ENCODE assay signal across 11 cellular contexts in genomic region chr1:160647329-160647720, GRCh38. TPM values are rescaled to one million over a fixed set of nuclear protein-coding genes. Genes with fewer than 3 reads are reported as not detected.
DNase-seq lines count a peak whose midpoint lies in the region; ATAC-seq and TF ChIP-seq lines count a peak whose summit lies in the region.
"Had no signal": no experiment of that assay in that cellular context is flagged by ENCODE, and none has a peak within 500 bp of the region (broad histone marks: within the 10 kb centered on the region; RNA-seq: fewer than 3 reads in every experiment).

No MANE protein-coding gene starts in this region.

- WGBS in mammary epithelial cell (ENCODE audit: low coverage, missing lambda C conversion rate), result 85% methylated on average over 3 of the region's 3 CpGs

- ATAC-seq in GM18511 (IDR thresholded peaks at IDR 0.05; ENCODE audit: unreplicated experiment), result peak; percentile 20
- ATAC-seq in GM21737 (IDR thresholded peaks at IDR 0.05; ENCODE audit: unreplicated experiment), result peak; percentile 3
- ATAC-seq in activated CD8-positive, alpha-beta T cell treated with anti-CD3 and anti-CD28 coated beads for 36 hours, result peak; percentile 35
- no peak for ATAC-seq in HG03521 (IDR thresholded peaks at IDR 0.05; ENCODE audit: unreplicated experiment)
- ATAC-seq: psoas muscle had no signal

- H3K27ac ChIP-seq in skin epidermis (peak overlapping the region in 13 of 21 experiments; percentile 18 to 95 (median 72)), mammary epithelial cell (ENCODE audit: insufficient read depth, low read depth, low read length) (no peak overlapping the region), SJCRH30 (no peak overlapping the region)
- H3K27ac ChIP-seq: psoas muscle had no signal

- peaks cover 64% of the 10 kb centered on the region for H3K36me3 Mint-ChIP-seq in activated CD8-positive, alpha-beta T cell treated with anti-CD3 and anti-CD28 coated beads for 36 hours (ENCODE audit: low read depth)

- no peak for TF ChIP-seq CTCF in activated CD8-positive, alpha-beta T cell treated with anti-CD3 and anti-CD28 coated beads for 36 hours (IDR thresholded peaks at IDR 0.05)
- TF ChIP-seq CTCF in mammary epithelial cell (conservative IDR thresholded peaks at IDR 0.05 in 1 of 2, IDR thresholded peaks at IDR 0.05 in 1 of 2; ENCODE audit: extremely low read depth in 1 of 2, insufficient read depth in 1 of 2, low read depth in 1 of 2, low read length in 2 of 2), result no peak

- H3K27me3 Mint-ChIP-seq in activated CD8-positive, alpha-beta T cell treated with anti-CD3 and anti-CD28 coated beads for 36 hours, result no peaks in the 10 kb centered on the region

- H3K9me3 ChIP-seq in mammary epithelial cell (replicated peaks; ENCODE audit: insufficient read depth, low read length), result no peaks in the 10 kb centered on the region
- no peaks in the 10 kb centered on the region for H3K9me3 ChIP-seq in SJCRH30 (replicated peaks)
- H3K9me3 ChIP-seq: psoas muscle had no signal

- in situ Hi-C loops in mammary epithelial cell (cut with MboI; ENCODE audit: low sequenced_read_pairs in 2 of 2), result no loop called here

- H3K4me3 Mint-ChIP-seq in activated CD8-positive, alpha-beta T cell treated with anti-CD3 and anti-CD28 coated beads for 36 hours, result peak overlapping the region; percentile 97

- no peak overlapping the region for H3K9ac ChIP-seq in mammary epithelial cell (ENCODE audit: insufficient read depth, low read length)

- dilution Hi-C loops in mammary epithelial cell (cut with HindIII; ENCODE audit: low sequenced_read_pairs), result no loop called here

- peaks cover 5% of the 10 kb centered on the region for H3K9me3 Mint-ChIP-seq in activated CD8-positive, alpha-beta T cell treated with anti-CD3 and anti-CD28 coated beads for 36 hours

- DNase-seq in activated CD8-positive, alpha-beta T cell treated with anti-CD3 and anti-CD28 coated beads for 36 hours, result peak; percentile 52
- DNase-seq in mammary epithelial cell, result no peak
- no peak for DNase-seq in SJCRH30
- DNase-seq: NCI-H146, psoas muscle had no signal

- H3K4me1 Mint-ChIP-seq in activated CD8-positive, alpha-beta T cell treated with anti-CD3 and anti-CD28 coated beads for 36 hours (ENCODE audit: low read depth), result peaks cover 49% of the 10 kb centered on the region

- no peaks in the 10 kb centered on the region for H4K20me1 ChIP-seq in mammary epithelial cell (ENCODE audit: insufficient read depth, low read length)

- peak overlapping the region in 6 of 7 experiments; percentile 17 to 30 (median 24) for H3K4me3 ChIP-seq in skin epidermis
- no peak overlapping the region for H3K4me3 ChIP-seq in mammary epithelial cell (replicated peaks in 1 of 3; ENCODE audit: insufficient read depth in 1 of 3, low read depth in 2 of 3, low read length in 3 of 3)
- no peak overlapping the region for H3K4me3 ChIP-seq in SJCRH30
- H3K4me3 ChIP-seq: psoas muscle had no signal

- no peaks in the 10 kb centered on the region for H3K27me3 ChIP-seq in mammary epithelial cell (ENCODE audit: insufficient read depth, low read length)
- H3K27me3 ChIP-seq in SJCRH30, result no peaks in the 10 kb centered on the region

- no peaks in the 10 kb centered on the region for H3K79me2 ChIP-seq in mammary epithelial cell (ENCODE audit: insufficient read depth, low read length)

- peak overlapping the region; percentile 99 for H3K27ac Mint-ChIP-seq in activated CD8-positive, alpha-beta T cell treated with anti-CD3 and anti-CD28 coated beads for 36 hours

- no peak overlapping the region for H3K4me2 ChIP-seq in mammary epithelial cell (ENCODE audit: insufficient read depth, low read depth, low read length)

- no peak overlapping the region for H2AFZ ChIP-seq in mammary epithelial cell (ENCODE audit: low read depth, low read length)

- H3K36me3 ChIP-seq in mammary epithelial cell (ENCODE audit: insufficient read depth, low read length) (no peaks in the 10 kb centered on the region), SJCRH30 (no peaks in the 10 kb centered on the region)

- H3K4me1 ChIP-seq in mammary epithelial cell (ENCODE audit: insufficient read depth, low read length), result no peaks in the 10 kb centered on the region
- no peaks in the 10 kb centered on the region; the same call in 1 of the 2 replicates for H3K4me1 ChIP-seq in SJCRH30
- H3K4me1 ChIP-seq: psoas muscle had no signal

- CTCF ChIA-PET in activated CD8-positive, alpha-beta T cell treated with anti-CD3 and anti-CD28 coated beads for 36 hours (lab: Charles Lee), result interaction anchor here (0.6 to 5.3 kb wide), 9 partner anchors 15 to 793 kb away, joined by 3 to 24 read pairs (median 4); no protein-coding TSS in a partner anchor
- CTCF ChIA-PET in mammary epithelial cell (lab: Charles Lee; ENCODE audit: low non-redundant PET), result no interaction called here

- no TSS peak for BruUV-seq in mammary epithelial cell (replicated peaks; lab: Mats Ljungman, UMichigan)

- intact Hi-C loops in activated CD8-positive, alpha-beta T cell treated with anti-CD3 and anti-CD28 coated beads for 36 hours (cut with micrococcal nuclease), result no loop called here
- intact Hi-C loops in mammary epithelial cell (cut with micrococcal nuclease), result no loop called here

- POLR2A ChIA-PET in activated CD8-positive, alpha-beta T cell treated with anti-CD3 and anti-CD28 coated beads for 36 hours (lab: Charles Lee), result interaction anchor here (0.6 to 3.1 kb wide), 9 partner anchors 17 to 37 kb away, joined by 3 to 24 read pairs (median 4); no protein-coding TSS in a partner anchor

RNA-seq across cellular contexts. Expression of gene SLAMF1, which starts 0.5 kb away (rescaled TPM):
- total RNA-seq in activated CD8-positive, alpha-beta T cell treated with anti-CD3 and anti-CD28 coated beads for 36 hours, result 10 to 100 TPM; 65.9 to 67.8 TPM
- total RNA-seq in mammary epithelial cell, result not detected
- not detected for polyA plus RNA-seq in mammary epithelial cell
- polyA minus RNA-seq in mammary epithelial cell, result not detected
- not detected in 2 replicates for total RNA-seq in SJCRH30 (2014; rRNA removed; shearing (Covaris generic))
- total RNA-seq: G401 had no signal
- polyA plus RNA-seq: keratinocyte had no signal

Comparison
In these comparisons a context has a peak if more than half of its experiments do, and no peak if none do; other contexts are left out.
1. H3K27ac ChIP-seq: peak in skin epidermis (13 of 21); none in mammary epithelial cell (single experiment) and SJCRH30 (single experiment).
2. H3K4me3 ChIP-seq: peak in skin epidermis (6 of 7); none in mammary epithelial cell (0 of 3) and SJCRH30 (single experiment).
3. RNA of gene SLAMF1, which starts 0.5 kb away (total RNA-seq): 65.9 to 67.8 TPM in activated CD8-positive, alpha-beta T cell treated with anti-CD3 and anti-CD28 coated beads for 36 hours; not detected in mammary epithelial cell and not detected in SJCRH30; every median in the first group is over 10 times any median in the second.